1 cellular context compared by ENCODE assay signal in genomic region chr9:100352727-100353505, GRCh38.
TF ChIP-seq lines count a peak whose summit lies in the region.

Gene TEX10 (minus strand): TSS chr9:100352942. CDS start chr9:100349363, 3,579 bp downstream.

TF ChIP-seq in K562, 482 proteins besides CTCF, POLR2A, EP300 and RAD21 (continued from another document and continues in another):
- TF ChIP-seq ZNF407 (IDR thresholded peaks at IDR 0.05; ENCODE audit: low read depth) (no peak), FOXM1 (IDR thresholded peaks at IDR 0.05; ENCODE audit: low read depth) (no peak), FOXM1 (CRISPR knock-in tag; IDR thresholded peaks at IDR 0.05; ENCODE audit: low read depth) (peak; percentile 71; the same call in 1 of the 2 replicates), SMARCA4 (IDR thresholded peaks at IDR 0.05) (peak; percentile 26; the same call in 1 of the 2 replicates), CLOCK (CRISPR knock-in tag; IDR thresholded peaks at IDR 0.05; ENCODE audit: borderline replicate concordance) (no peak), ZSCAN32 (CRISPR knock-in tag; IDR thresholded peaks at IDR 0.05) (no peak), CBFA2T2 (conservative IDR thresholded peaks at IDR 0.05) (peak; percentile 71), ZNF41 (CRISPR knock-in tag; conservative IDR thresholded peaks at IDR 0.05) (no peak), PRMT5 (CRISPR knock-in tag; IDR thresholded peaks at IDR 0.05) (no peak), POLR2AphosphoS2 (IDR thresholded peaks at IDR 0.05; ENCODE audit: low read length) (no peak), ZNF174 (CRISPR knock-in tag; IDR thresholded peaks at IDR 0.05) (no peak), SRSF3 (IDR thresholded peaks at IDR 0.05; ENCODE audit: insufficient read depth, low read length) (no peak), MEF2A (IDR thresholded peaks at IDR 0.05; ENCODE audit: control insufficient read depth, low read depth, low read length) (no peak), ZNF175 (CRISPR knock-in tag; IDR thresholded peaks at IDR 0.05; ENCODE audit: low read depth) (no peak), NFRKB (IDR thresholded peaks at IDR 0.05; ENCODE audit: low read depth) (no peak), PREB (CRISPR knock-in tag; IDR thresholded peaks at IDR 0.05) (no peak), FIP1L1 (IDR thresholded peaks at IDR 0.05; ENCODE audit: low read depth, low read length, poor library complexity, severe bottlenecking) (peak; percentile 88), USF1 (CRISPR knock-in tag; IDR thresholded peaks at IDR 0.05) (peak; percentile 99), ASH1L (IDR thresholded peaks at IDR 0.05; ENCODE audit: borderline replicate concordance, low read depth, partially characterized antibody) (peak; percentile 16), DLX4 (CRISPR knock-in tag; IDR thresholded peaks at IDR 0.05) (no peak), SREBF1 (IDR thresholded peaks at IDR 0.05; ENCODE audit: borderline replicate concordance, low read depth, low read length) (0 out of 2 replicates have a peak, but pooled peaks have one; percentile 38), PPARD (CRISPR knock-in tag; IDR thresholded peaks at IDR 0.05) (no peak), HBP1 (CRISPR knock-in tag; IDR thresholded peaks at IDR 0.05) (no peak), PRPF4 (IDR thresholded peaks at IDR 0.05; ENCODE audit: insufficient read depth, low read depth, low read length, poor library complexity, severe bottlenecking) (peak; percentile 49), ZNF668 (CRISPR knock-in tag; IDR thresholded peaks at IDR 0.05) (no peak), DIDO1 (tag; IDR thresholded peaks at IDR 0.05; ENCODE audit: low read depth) (no peak; the same call in 1 of the 2 replicates), RHOXF2B (CRISPR knock-in tag; conservative IDR thresholded peaks at IDR 0.05) (no peak), VEZF1 (CRISPR knock-in tag; IDR thresholded peaks at IDR 0.05) (peak; percentile 99), BRCA1 (IDR thresholded peaks at IDR 0.05) (no peak), BRCA1 (CRISPR knock-in tag; IDR thresholded peaks at IDR 0.05) (no peak), SIRT6 (IDR thresholded peaks at IDR 0.05; ENCODE audit: low read depth, low read length) (no peak), ZNF609 (CRISPR knock-in tag; IDR thresholded peaks at IDR 0.05; ENCODE audit: borderline replicate concordance) (no peak), ZFX (CRISPR knock-in tag; IDR thresholded peaks at IDR 0.05) (peak; percentile 76), MCM7 (IDR thresholded peaks at IDR 0.05) (no peak), ZNF282 (CRISPR knock-in tag; IDR thresholded peaks at IDR 0.05) (no peak), CREBBP (IDR thresholded peaks at IDR 0.05; ENCODE audit: low read depth, low read length) (no peak), ATF4 (CRISPR knock-in tag; IDR thresholded peaks at IDR 0.05) (no peak), KLF6 (CRISPR knock-in tag; IDR thresholded peaks at IDR 0.05; ENCODE audit: borderline replicate concordance) (no peak), PML (IDR thresholded peaks at IDR 0.05; ENCODE audit: low read length) (peak; percentile 78), CHD4 (IDR thresholded peaks at IDR 0.05; ENCODE audit: insufficient read depth, insufficient replicate concordance, low read depth, low read length, poor library complexity, severe bottlenecking) (no peak), CHD1 (IDR thresholded peaks at IDR 0.05; ENCODE audit: low read length) (no peak), SNIP1 (IDR thresholded peaks at IDR 0.05; ENCODE audit: low read depth) (no peak)
